Comparison of ENCODE assay signal across 11 cellular contexts in genomic region chr19:21587117-21587461, GRCh38.
DNase-seq lines count a peak whose midpoint lies in the region; ATAC-seq and TF ChIP-seq lines count a peak whose summit lies in the region.
"Had no signal": no experiment of that assay in that cellular context is flagged by ENCODE, and none has a peak within 500 bp of the region (broad histone marks: within the 10 kb centered on the region; RNA-seq: fewer than 3 reads in every experiment).

No MANE protein-coding gene starts in this region.

- H3K79me1 ChIP-seq in mesenchymal stem cell (replicated peaks; ENCODE audit: low read length, poor library complexity, severe bottlenecking): no peaks in the 10 kb centered on the region

- peaks cover 0 to 34% (median 0%) of the 10 kb centered on the region in 4 donors for H3K9me3 ChIP-seq in tibial nerve
- H3K9me3 ChIP-seq in mesenchymal stem cell (ENCODE audit: control insufficient read depth, low read length): peaks cover 11% of the 10 kb centered on the region

- peak overlapping the region; percentile 50 for H3K4me3 Mint-ChIP-seq in activated CD4-positive, alpha-beta T cell treated with anti-CD3 and anti-CD28 coated beads, Interleukin-2, amount 10 ng/mL, durations not matched to agents 24 days and 14 days
- H3K4me3 Mint-ChIP-seq in naive B cell: peak overlapping the region; percentile 57 to 86 (median 74)

- no peak overlapping the region for H2BK5ac ChIP-seq in mesenchymal stem cell (ENCODE audit: low read depth, low read length, poor library complexity, severe bottlenecking)

- TF ChIP-seq EP300 in tibial nerve (IDR thresholded peaks at IDR 0.05): no peak

- no peak overlapping the region for H3K27ac Mint-ChIP-seq in activated CD4-positive, alpha-beta T cell treated with anti-CD3 and anti-CD28 coated beads, Interleukin-2, amount 10 ng/mL, durations not matched to agents 24 days and 14 days
- peak overlapping the region in 1 of 6 donors; percentile 75 for H3K27ac Mint-ChIP-seq in naive B cell

- TF ChIP-seq CTCF in epithelial cell of esophagus (IDR thresholded peaks at IDR 0.05; ENCODE audit: insufficient read depth, low read depth, low read length, missing control alignments): no peak
- TF ChIP-seq CTCF in tibial nerve (IDR thresholded peaks at IDR 0.05): no peak

- H3K23ac ChIP-seq in mesenchymal stem cell (ENCODE audit: low read length in 2 of 2): no peak overlapping the region

- H3K14ac ChIP-seq in mesenchymal stem cell (ENCODE audit: low read length in 2 of 2): no peak overlapping the region

- H3K36me3 ChIP-seq in tibial nerve (no peaks in the 10 kb centered on the region), mesenchymal stem cell (ENCODE audit: control insufficient read depth in 1 of 2, insufficient read depth in 2 of 2, low read depth in 1 of 2, low read length in 2 of 2) (no peaks in the 10 kb centered on the region)

- peaks cover 0 to 12% (median 0%) of the 10 kb centered on the region in 4 donors for H3K4me1 ChIP-seq in tibial nerve
- H3K4me1 ChIP-seq in mesenchymal stem cell (ENCODE audit: control insufficient read depth, insufficient read depth, low read depth, low read length): peaks cover 1% of the 10 kb centered on the region

- no peak overlapping the region for H3K4me2 ChIP-seq in mesenchymal stem cell (ENCODE audit: low read length, poor library complexity, severe bottlenecking)

- no peak overlapping the region for H2AK5ac ChIP-seq in mesenchymal stem cell (ENCODE audit: low read length, severe bottlenecking)

- H3K36me3 Mint-ChIP-seq in activated CD4-positive, alpha-beta T cell treated with anti-CD3 and anti-CD28 coated beads, Interleukin-2, amount 10 ng/mL, durations not matched to agents 24 days and 14 days (ENCODE audit: low read depth): no peaks in the 10 kb centered on the region
- H3K36me3 Mint-ChIP-seq in naive B cell: peaks cover 0 to 9% of the 10 kb centered on the region in 2 donors

- ATAC-seq in naive B cell (ENCODE audit: low read depth in 2 of 2) (no peak), HG02623 (IDR thresholded peaks at IDR 0.05; ENCODE audit: unreplicated experiment) (no peak)
- ATAC-seq: GM12878 had no signal

- H3K9ac ChIP-seq in mesenchymal stem cell (ENCODE audit: low read length): no peak overlapping the region

- 31 to 37% methylated on average over 12 of the region's 12 CpGs for WGBS in tibial nerve, 2 donors
- 37% methylated on average over 11 of the region's 12 CpGs for WGBS in mesenchymal stem cell

- peaks cover 26% of the 10 kb centered on the region for H3K9me3 Mint-ChIP-seq in activated CD4-positive, alpha-beta T cell treated with anti-CD3 and anti-CD28 coated beads, Interleukin-2, amount 10 ng/mL, durations not matched to agents 24 days and 14 days
- H3K9me3 Mint-ChIP-seq in naive B cell: peaks cover 0 to 47% (median 2%) of the 10 kb centered on the region in 7 donors

- no peak overlapping the region for H2BK120ac ChIP-seq in mesenchymal stem cell (ENCODE audit: low read depth, low read length)

- intact Hi-C loops in activated CD4-positive, alpha-beta T cell treated with anti-CD3 and anti-CD28 coated beads, Interleukin-2, amount 10 ng/mL, durations not matched to agents 24 days and 14 days (cut with micrococcal nuclease): no loop called here

- H2BK15ac ChIP-seq in mesenchymal stem cell (ENCODE audit: low read depth, poor library complexity, severe bottlenecking): no peak overlapping the region

- no peak overlapping the region for H3K4ac ChIP-seq in mesenchymal stem cell (ENCODE audit: low read depth in 1 of 2, low read length in 2 of 2)

- H3K27me3 ChIP-seq in tibial nerve: peaks cover 0 to 29% of the 10 kb centered on the region in 2 donors
- no peaks in the 10 kb centered on the region for H3K27me3 ChIP-seq in mesenchymal stem cell (ENCODE audit: control insufficient read depth in 1 of 2, insufficient read depth in 1 of 2, low read length in 2 of 2)

- no peak overlapping the region for H2AFZ ChIP-seq in mesenchymal stem cell (ENCODE audit: low read depth, low read length)

- H4K8ac ChIP-seq in mesenchymal stem cell (ENCODE audit: low read length): no peak overlapping the region

- no peak overlapping the region for H4K91ac ChIP-seq in mesenchymal stem cell (ENCODE audit: low read length)

- TF ChIP-seq POLR2A in tibial nerve (IDR thresholded peaks at IDR 0.05): no peak

- no peaks in the 10 kb centered on the region for H3K4me1 Mint-ChIP-seq in activated CD4-positive, alpha-beta T cell treated with anti-CD3 and anti-CD28 coated beads, Interleukin-2, amount 10 ng/mL, durations not matched to agents 24 days and 14 days
- peaks cover 4 to 5% (median 4%) of the 10 kb centered on the region in 3 donors for H3K4me1 Mint-ChIP-seq in naive B cell

- H3K18ac ChIP-seq in mesenchymal stem cell (ENCODE audit: low read depth in 1 of 2, low read length in 2 of 2): no peak overlapping the region

- no peak for DNase-seq in activated CD4-positive, alpha-beta T cell treated with anti-CD3 and anti-CD28 coated beads, Interleukin-2, amount 10 ng/mL, durations not matched to agents 24 days and 14 days
- no peak for DNase-seq in activated CD4-positive, alpha-beta T cell treated with anti-CD3 and anti-CD28 coated beads for 4 hours
- DNase-seq in epithelial cell of esophagus (ENCODE audit: low read depth) (no peak), naive B cell (no peak), tibial nerve (ENCODE audit: low spot score in 2 of 2) (no peak), mesenchymal stem cell (no peak), COR-L47 (lab: John Stamatoyannopoulos, UW) (no peak)
- DNase-seq: T1000 had no signal

- H3K27ac ChIP-seq in tibial nerve: no peak overlapping the region
- no peak overlapping the region for H3K27ac ChIP-seq in mesenchymal stem cell (ENCODE audit: low read length, poor library complexity, severe bottlenecking)
- H3K27ac ChIP-seq: HL-60 had no signal

- H3K4me3 ChIP-seq in epithelial cell of esophagus (ENCODE audit: low read length): peak overlapping the region; percentile 20
- peak overlapping the region; percentile 19 to 46 (median 40) for H3K4me3 ChIP-seq in tibial nerve
- no peak overlapping the region for H3K4me3 ChIP-seq in mesenchymal stem cell (ENCODE audit: insufficient read depth in 1 of 2, low read depth in 1 of 2, low read length in 2 of 2)
- H3K4me3 ChIP-seq: GM12878 had no signal

- H3K27me3 Mint-ChIP-seq in activated CD4-positive, alpha-beta T cell treated with anti-CD3 and anti-CD28 coated beads, Interleukin-2, amount 10 ng/mL, durations not matched to agents 24 days and 14 days: no peaks in the 10 kb centered on the region
- peaks cover 21 to 38% (median 34%) of the 10 kb centered on the region in 3 donors for H3K27me3 Mint-ChIP-seq in naive B cell

- H2BK12ac ChIP-seq in mesenchymal stem cell (ENCODE audit: low read length in 2 of 2): no peak overlapping the region

Comparison
In these comparisons a context has a peak if more than half of its experiments do, and no peak if none do; other contexts are left out.
1. H3K4me3 ChIP-seq: peak in epithelial cell of esophagus (single experiment) and tibial nerve (4 of 4); none in mesenchymal stem cell (0 of 2).